ENCODE assay signal across 8 cellular contexts in genomic region chr9:101727621-101728524, GRCh38. TPM values are rescaled to one million over a fixed set of nuclear protein-coding genes. Genes with fewer than 3 reads are reported as not detected.
A peak's percentile ranks its signal among the peaks of the same experiment; 100 is the strongest.
DNase-seq lines count a peak whose midpoint lies in the region; ATAC-seq and TF ChIP-seq lines count a peak whose summit lies in the region.

No MANE protein-coding gene starts in this region.

- no peak for TF ChIP-seq POLR2A in uterus (IDR thresholded peaks at IDR 0.05)

- H3K27ac Mint-ChIP-seq in activated CD4-positive, alpha-beta T cell treated with anti-CD3 and anti-CD28 coated beads for 36 hours: no peak overlapping the region

- no peak for ATAC-seq in activated CD4-positive, alpha-beta T cell treated with anti-CD3 and anti-CD28 coated beads for 36 hours
- ATAC-seq in HG03457 (IDR thresholded peaks at IDR 0.05; ENCODE audit: unreplicated experiment) (peak; percentile 80), GM18873 (IDR thresholded peaks at IDR 0.05; ENCODE audit: low FRiP score, unreplicated experiment) (no peak)

- H3K4me1 Mint-ChIP-seq in activated CD4-positive, alpha-beta T cell treated with anti-CD3 and anti-CD28 coated beads for 36 hours: no peaks in the 10 kb centered on the region

- H3K36me3 Mint-ChIP-seq in activated CD4-positive, alpha-beta T cell treated with anti-CD3 and anti-CD28 coated beads for 36 hours (ENCODE audit: low read depth): no peaks in the 10 kb centered on the region

- peaks cover 15% of the 10 kb centered on the region for H3K27me3 Mint-ChIP-seq in activated CD4-positive, alpha-beta T cell treated with anti-CD3 and anti-CD28 coated beads for 36 hours

- no peak overlapping the region for H3K27ac ChIP-seq in uterus

- no peaks in the 10 kb centered on the region for H3K4me1 ChIP-seq in uterus

- POLR2A ChIA-PET in activated CD4-positive, alpha-beta T cell treated with anti-CD3 and anti-CD28 coated beads for 36 hours (lab: Charles Lee): interaction anchor here (0.6 kb wide), 1 partner anchor 11 kb away, joined by 3 read pairs; no protein-coding TSS in a partner anchor

- H3K4me3 ChIP-seq in foreskin fibroblast (ENCODE audit: low read depth in 1 of 2, low read length in 2 of 2) (no peak overlapping the region), uterus (no peak overlapping the region)

- intact Hi-C loops in activated CD4-positive, alpha-beta T cell treated with anti-CD3 and anti-CD28 coated beads for 36 hours (cut with DNase I, micrococcal nuclease): loop anchor here (1.0 to 5.0 kb wide), 2 partner anchors 126 kb away; no protein-coding TSS in a partner anchor
- intact Hi-C loops in uterus (cut with DNase I; ENCODE audit: low total_unique reads): no loop called here

- peak; percentile 34 for DNase-seq in activated CD4-positive, alpha-beta T cell treated with anti-CD3 and anti-CD28 coated beads for 36 hours
- no peak for DNase-seq in activated CD4-positive, alpha-beta T cell treated with anti-CD3 and anti-CD28 coated beads, Interleukin-2, amount 50 U/mL, for 4 hours
- DNase-seq in GM20000 (ENCODE audit: low spot score) (peak; percentile 60), RPMI7951 (ENCODE audit: low read depth) (peak; percentile 7), foreskin fibroblast (peak in 1 of 2 donors; percentile 9), uterus (no peak)

- H3K27me3 ChIP-seq in uterus: no peaks in the 10 kb centered on the region

- TF ChIP-seq CTCF in GM20000 (IDR thresholded peaks at IDR 0.05; ENCODE audit: extremely low read depth, missing control alignments) (peak; percentile 60), foreskin fibroblast (IDR thresholded peaks at IDR 0.05; ENCODE audit: low read depth, low read length) (peak; percentile 63), uterus (IDR thresholded peaks at IDR 0.05) (peak in 3 of 4 experiments; percentile 7 to 14 (median 13))

- no peaks in the 10 kb centered on the region for H3K9me3 ChIP-seq in uterus

- no peaks in the 10 kb centered on the region for H3K9me3 Mint-ChIP-seq in activated CD4-positive, alpha-beta T cell treated with anti-CD3 and anti-CD28 coated beads for 36 hours (ENCODE audit: low read depth)

- CTCF ChIA-PET in activated CD4-positive, alpha-beta T cell treated with anti-CD3 and anti-CD28 coated beads for 36 hours (lab: Charles Lee): interaction anchor here (0.5 to 1.5 kb wide), 10 partner anchors 10 to 106 kb away, joined by 3 to 6 read pairs (median 3); no protein-coding TSS in a partner anchor

- H3K4me3 Mint-ChIP-seq in activated CD4-positive, alpha-beta T cell treated with anti-CD3 and anti-CD28 coated beads for 36 hours: no peak overlapping the region

- H3K36me3 ChIP-seq in uterus: no peaks in the 10 kb centered on the region

RNA-seq across cellular contexts. Expression of gene GRIN3A, which starts 10.6 kb away (rescaled TPM):
- not detected for total RNA-seq in activated CD4-positive, alpha-beta T cell treated with anti-CD3 and anti-CD28 coated beads for 36 hours
- total RNA-seq in RPMI7951 (2014; rRNA removed; shearing (Covaris generic)): not detected in 2 replicates
- total RNA-seq in uterus: 1 to 10 TPM in 1 of 4 donors, not detected in 3; 5.9 TPM

Comparison
In these comparisons a context has a peak if more than half of its experiments do, and no peak if none do; other contexts are left out.
1. DNase-seq: peak in activated CD4-positive, alpha-beta T cell treated with anti-CD3 and anti-CD28 coated beads for 36 hours (single experiment), GM20000 (single experiment) and RPMI7951 (single experiment); none in activated CD4-positive, alpha-beta T cell treated with anti-CD3 and anti-CD28 coated beads, Interleukin-2, amount 50 U/mL, for 4 hours (0 of 2) and uterus (0 of 2).
2. CTCF ChIP-seq: peak in every context shown above with its lines; median percentile 63 in foreskin fibroblast; 60 in GM20000; 13 in uterus.